In the genomic region with DNA sequence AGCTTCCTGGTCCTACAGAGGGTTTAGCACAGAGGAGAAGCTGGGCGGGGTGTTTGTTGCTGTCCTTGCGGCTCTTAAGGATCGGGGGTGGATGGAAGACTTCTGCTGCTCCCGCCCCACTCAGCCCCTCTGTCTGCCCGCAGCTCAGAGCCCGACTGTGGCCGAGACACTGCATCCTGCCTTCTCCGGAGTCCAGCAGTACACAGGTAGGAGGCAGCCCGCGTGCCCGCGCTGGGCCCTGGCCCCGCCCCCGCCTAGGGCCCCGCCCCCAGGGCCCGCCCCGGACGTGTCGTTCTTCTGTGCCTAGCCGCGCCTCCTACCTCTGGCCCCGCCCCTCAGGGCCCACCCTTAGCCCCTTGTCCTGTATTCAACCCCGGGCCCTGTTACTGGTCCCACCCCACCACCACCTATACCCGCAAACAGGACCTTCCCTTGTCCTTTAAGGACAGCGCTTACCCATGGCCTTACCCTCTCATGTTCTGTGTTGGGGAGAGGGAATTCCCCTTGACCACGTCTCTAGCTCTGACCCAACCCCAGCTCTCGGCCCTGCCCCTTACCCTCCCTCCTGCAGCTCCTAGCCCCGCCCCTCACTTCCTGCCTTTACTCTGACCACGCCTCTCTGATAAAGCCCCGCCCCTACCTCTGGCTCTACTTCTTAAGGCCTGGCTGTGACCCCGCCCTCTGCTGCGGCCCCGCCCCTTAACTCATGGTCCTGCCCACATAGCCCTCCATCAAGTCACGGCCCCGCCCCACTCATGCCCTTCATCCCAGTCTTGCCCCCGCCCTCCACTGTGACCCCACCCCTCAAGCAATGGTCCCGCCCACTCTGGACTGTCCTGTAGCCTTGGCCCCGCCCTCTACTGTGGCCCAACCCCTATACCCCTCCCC, we compare ENCODE assay signal across 8 cellular contexts.
DNase-seq lines count a peak whose midpoint lies in the region; ATAC-seq lines count a peak whose summit lies in the region.

No MANE protein-coding gene starts in this region.

- ATAC-seq in HG03135 (IDR thresholded peaks at IDR 0.05; ENCODE audit: unreplicated experiment) (peak; percentile 47), right cardiac atrium (peak; percentile 79 to 83), GM21515 (IDR thresholded peaks at IDR 0.05; ENCODE audit: unreplicated experiment) (no peak)

- H3K4me1 Mint-ChIP-seq in activated naive CD4-positive, alpha-beta T cell treated with anti-CD3 and anti-CD28 coated beads, Interleukin-2, amount 10 ng/mL, durations not matched to agents 7 days and 5 days: peaks cover 5% of the 10 kb centered on the region

- H3K4me1 ChIP-seq in ACC112 (ENCODE audit: control insufficient read depth, insufficient read depth, low read length, unreplicated experiment) (no peaks in the 10 kb centered on the region), right cardiac atrium (ENCODE audit: control insufficient read depth, insufficient read depth, low read length) (no peaks in the 10 kb centered on the region)

- H3K27me3 ChIP-seq in ACC112 (ENCODE audit: insufficient read depth, low read length) (peaks cover 11% of the 10 kb centered on the region; the same call in 1 of the 2 replicates), right cardiac atrium (ENCODE audit: control insufficient read depth, insufficient read depth) (no peaks in the 10 kb centered on the region)

- H3K27me3 Mint-ChIP-seq in activated naive CD4-positive, alpha-beta T cell treated with anti-CD3 and anti-CD28 coated beads, Interleukin-2, amount 10 ng/mL, durations not matched to agents 7 days and 5 days: peaks cover 59% of the 10 kb centered on the region

- no peak overlapping the region for H3K4me3 Mint-ChIP-seq in activated naive CD4-positive, alpha-beta T cell treated with anti-CD3 and anti-CD28 coated beads, Interleukin-2, amount 10 ng/mL, durations not matched to agents 7 days and 5 days

- WGBS in right cardiac atrium: 3% methylated on average over 38 of the region's 38 CpGs

- CTCF ChIA-PET in activated naive CD4-positive, alpha-beta T cell treated with anti-CD3 and anti-CD28 coated beads, Interleukin-2, amount 10 ng/mL, durations not matched to agents 7 days and 5 days (lab: Charles Lee): interaction anchor here (0.8 to 1.3 kb wide), 2 partner anchors 9 to 10 kb away, joined by 3 to 7 read pairs; no protein-coding TSS in a partner anchor

- H3K79me2 ChIP-seq in ACC112 (ENCODE audit: control insufficient read depth, insufficient read depth, low read length, unreplicated experiment): no peaks in the 10 kb centered on the region

- H3K27ac ChIP-seq in ACC112 (ENCODE audit: low read depth, low read length) (no peak overlapping the region), right cardiac atrium (ENCODE audit: low read length) (no peak overlapping the region)

- H3K9me3 ChIP-seq in right cardiac atrium (ENCODE audit: control insufficient read depth, low read length): no peaks in the 10 kb centered on the region

- peak overlapping the region; percentile 68 for H2AFZ ChIP-seq in ACC112 (ENCODE audit: low read length, unreplicated experiment)

- peak; percentile 85 for DNase-seq in SKM-1 treated with dmso at 0.1 percent for 144 hours (lab: John Stamatoyannopoulos, UW; ENCODE audit: unreplicated experiment)
- DNase-seq in activated naive CD4-positive, alpha-beta T cell treated with anti-CD3 and anti-CD28 coated beads, Interleukin-2, amount 10 ng/mL, durations not matched to agents 7 days and 5 days: peak; percentile 71
- peak; percentile 80 to 93 (median 89) for DNase-seq in right cardiac atrium
- peak; percentile 32 to 75 for DNase-seq in stimulated activated CD4-positive, alpha-beta T cell treated with anti-CD3 and anti-CD28 coated beads, Interleukin-12 subunit alpha, Interleukin-12 subunit beta, amount 100 ng/mL, for 24 hours (ENCODE audit: low read depth in 2 of 2)
- no peak for DNase-seq in foreskin melanocyte

- peaks cover 3% of the 10 kb centered on the region for H3K9me3 Mint-ChIP-seq in activated naive CD4-positive, alpha-beta T cell treated with anti-CD3 and anti-CD28 coated beads, Interleukin-2, amount 10 ng/mL, durations not matched to agents 7 days and 5 days

- H3K36me3 Mint-ChIP-seq in activated naive CD4-positive, alpha-beta T cell treated with anti-CD3 and anti-CD28 coated beads, Interleukin-2, amount 10 ng/mL, durations not matched to agents 7 days and 5 days: no peaks in the 10 kb centered on the region

- intact Hi-C loops in right cardiac atrium (cut with DNase I): no loop called here

- H3K36me3 ChIP-seq in ACC112 (ENCODE audit: insufficient read depth, low read length): no peaks in the 10 kb centered on the region

- H3K27ac Mint-ChIP-seq in activated naive CD4-positive, alpha-beta T cell treated with anti-CD3 and anti-CD28 coated beads, Interleukin-2, amount 10 ng/mL, durations not matched to agents 7 days and 5 days: no peak overlapping the region

- H3K4me3 ChIP-seq in ACC112 (ENCODE audit: low read depth, low read length) (no peak overlapping the region), right cardiac atrium (ENCODE audit: low read length) (peak overlapping the region; percentile 6)
